ENCODE assay signal across 8 cellular contexts in genomic region chr1:44799770-44800584, GRCh38. TPM values are rescaled to one million over a fixed set of nuclear protein-coding genes. Genes with fewer than 3 reads are reported as not detected.
DNase-seq lines count a peak whose midpoint lies in the region; ATAC-seq, FAIRE-seq and TF ChIP-seq lines count a peak whose summit lies in the region.

Gene PLK3 (plus strand): TSS chr1:44800377. CDS start chr1:44800464, 87 bp downstream.

- CTCF ChIA-PET in Calu3 (lab: Charles Lee), result interaction anchor here (0.6 to 1.6 kb wide), 10 partner anchors 9 to 211 kb away, joined by 3 to 10 read pairs (median 4); partner anchors contain the start of genes BTBD19, HECTD3, PTCH2 and RPS8
- CTCF ChIA-PET in H1 (lab: Charles Lee; ENCODE audit: partially characterized antibody), result interaction anchor here (0.6 to 5.4 kb wide), 15 partner anchors 8 to 722 kb away, joined by 3 to 33 read pairs (median 5); partner anchors contain the start of genes BEST4, BTBD19, HECTD3 and HPDL

- H3K9me3 ChIP-seq in H1 (ENCODE audit: insufficient read depth in 2 of 2, low read depth in 1 of 2, low read length in 1 of 2) (no peaks in the 10 kb centered on the region), mesenchymal stem cell (ENCODE audit: control insufficient read depth, low read length) (no peaks in the 10 kb centered on the region)

- H3K9ac ChIP-seq in H1 (replicated peaks in 1 of 4; ENCODE audit: extremely low read depth in 1 of 4, low read depth in 3 of 4, low read length in 3 of 4) (peak within 1 kb of the TSS; percentile 51 to 93 (median 84); a peak in 6 of 7 replicates), mesenchymal stem cell (ENCODE audit: low read length) (peak within 1 kb of the TSS; percentile 94)

- peak; percentile 79 for ATAC-seq in GM21381 (IDR thresholded peaks at IDR 0.05; ENCODE audit: unreplicated experiment)

- no peaks in the 10 kb centered on the region for H3K79me1 ChIP-seq in H1 (ENCODE audit: low read depth, low read length)
- H3K79me1 ChIP-seq in mesenchymal stem cell (replicated peaks; ENCODE audit: low read length, poor library complexity, severe bottlenecking), result peaks cover 3% of the 10 kb centered on the region

- H3K4me3 ChIP-seq in H1 (ENCODE audit: extremely low read depth in 1 of 4, insufficient read depth in 2 of 4, low read depth in 3 of 4, low read length in 4 of 4) (peak within 1 kb of the TSS; percentile 60 to 76 (median 66)), mesenchymal stem cell (ENCODE audit: insufficient read depth in 1 of 2, low read depth in 1 of 2, low read length in 2 of 2) (peak within 1 kb of the TSS; percentile 82 to 90)

- FAIRE-seq in H1 (lab: Jason Lieb, UNC), result no peak

- H3K4ac ChIP-seq in H1 (replicated peaks; ENCODE audit: insufficient read length, low read depth, low read length) (no peak within 1 kb of the TSS), mesenchymal stem cell (ENCODE audit: low read depth in 1 of 2, low read length in 2 of 2) (peak within 1 kb of the TSS; percentile 54 to 65)

- POLR2A ChIA-PET in H1 (lab: Charles Lee; ENCODE audit: partially characterized antibody), result interaction anchor here (0.6 to 19.2 kb wide), 21 partner anchors 10 to 689 kb away, joined by 3 to 547 read pairs (median 5); partner anchors contain the start of genes BEST4, BTBD19, HPDL and MUTYH

- peaks cover 0 to 11% (median 9%) of the 10 kb centered on the region in 4 experiments; a peak in 4 of 8 replicates for H3K36me3 ChIP-seq in H1 (ENCODE audit: control insufficient read depth in 2 of 4, insufficient read depth in 4 of 4, low read length in 3 of 4)
- H3K36me3 ChIP-seq in mesenchymal stem cell (ENCODE audit: control insufficient read depth in 1 of 2, insufficient read depth in 2 of 2, low read depth in 1 of 2, low read length in 2 of 2), result peaks cover 31 to 32% of the 10 kb centered on the region in 2 experiments

- H3K4me2 ChIP-seq in H1 (ENCODE audit: insufficient read depth in 1 of 2, low read depth in 2 of 2, low read length in 2 of 2), result peak within 1 kb of the TSS; percentile 68 to 72
- peak within 1 kb of the TSS; percentile 72 for H3K4me2 ChIP-seq in mesenchymal stem cell (ENCODE audit: low read length, poor library complexity, severe bottlenecking)

- TF ChIP-seq RAD21 in H1 (IDR thresholded peaks at IDR 0.05 in 1 of 2, conservative IDR thresholded peaks at IDR 0.05 in 1 of 2; ENCODE audit: low read depth in 2 of 2, low read length in 2 of 2), result peak; percentile 71 to 79

- peaks cover 0 to 10% of the 10 kb centered on the region in 2 experiments for H4K20me1 ChIP-seq in H1 (replicated peaks in 1 of 2; ENCODE audit: control insufficient read depth in 1 of 2, insufficient read depth in 2 of 2, low read length in 2 of 2)

- peak within 1 kb of the TSS; percentile 77 for H3K4me3 Mint-ChIP-seq in Calu3 (ENCODE audit: low read depth, unreplicated experiment)

- peak within 1 kb of the TSS; percentile 97 for H4K5ac ChIP-seq in H1 (ENCODE audit: insufficient read length, low read depth, low read length)

- H2AK5ac ChIP-seq in H1 (ENCODE audit: low read depth, low read length) (no peak within 1 kb of the TSS; the same call in 1 of the 2 replicates), mesenchymal stem cell (ENCODE audit: low read length, severe bottlenecking) (no peak within 1 kb of the TSS)

- no peak within 1 kb of the TSS for H2BK20ac ChIP-seq in H1 (ENCODE audit: low read length)

- H2BK120ac ChIP-seq in H1 (replicated peaks; ENCODE audit: low read depth, low read length), result no peak within 1 kb of the TSS
- peak within 1 kb of the TSS; percentile 89 for H2BK120ac ChIP-seq in mesenchymal stem cell (ENCODE audit: low read depth, low read length)

- H3K4me1 ChIP-seq in H1 (replicated peaks in 1 of 4; ENCODE audit: control insufficient read depth in 3 of 4, insufficient read depth in 4 of 4, low read length in 3 of 4), result peaks cover 0 to 5% (median 2%) of the 10 kb centered on the region in 4 experiments; a peak in 3 of 7 replicates
- peaks cover 34% of the 10 kb centered on the region for H3K4me1 ChIP-seq in mesenchymal stem cell (ENCODE audit: control insufficient read depth, insufficient read depth, low read depth, low read length)

- H3K27me3 ChIP-seq in H1 (replicated peaks in 1 of 4; ENCODE audit: control insufficient read depth in 3 of 4, extremely low read depth in 1 of 4, insufficient read depth in 3 of 4, low read length in 3 of 4) (peaks cover 0 to 5% (median 0%) of the 10 kb centered on the region in 4 experiments; a peak in 2 of 7 replicates), mesenchymal stem cell (ENCODE audit: control insufficient read depth in 1 of 2, insufficient read depth in 1 of 2, low read length in 2 of 2) (no peaks in the 10 kb centered on the region)

- peak within 1 kb of the TSS; percentile 85 for H3K56ac ChIP-seq in H1 (replicated peaks; ENCODE audit: insufficient read length, low read depth, low read length)

- intact Hi-C loops in Calu3 (cut with micrococcal nuclease; ENCODE audit: unreplicated experiment), result no loop called here

- H3K36me3 Mint-ChIP-seq in Calu3 (ENCODE audit: insufficient read depth, unreplicated experiment), result peaks cover 57% of the 10 kb centered on the region

- H3K9me3 Mint-ChIP-seq in Calu3 (ENCODE audit: low read depth, unreplicated experiment), result no peaks in the 10 kb centered on the region

- H3K14ac ChIP-seq in H1 (ENCODE audit: insufficient read length), result no peak within 1 kb of the TSS
- peak within 1 kb of the TSS in 1 of 2 experiments; percentile 91 for H3K14ac ChIP-seq in mesenchymal stem cell (ENCODE audit: low read length in 2 of 2)

- DNase-seq in Calu3, result peak; percentile 98
- DNase-seq in HUDEP-2 (lab: John Stamatoyannopoulos, UW; ENCODE audit: unreplicated experiment in 76 of 76), result peak in 75 of 76 experiments; percentile 70 to 99 (median 96)
- DNase-seq in NOMO-1 treated with dmso at 0.1 percent for 144 hours (lab: John Stamatoyannopoulos, UW; ENCODE audit: unreplicated experiment), result peak; percentile 97
- DNase-seq in activated CD8-positive, alpha-beta memory T cell treated with anti-CD3 and anti-CD28 coated beads for 48 hours (ENCODE audit: low read depth in 2 of 3, low spot score in 2 of 3), result peak; percentile 94 to 96 (median 94)
- peak; percentile 93 to 98 for DNase-seq in H1 (ENCODE audit: low read depth in 1 of 2, low spot score in 2 of 2)
- DNase-seq in mesenchymal stem cell, result peak; percentile 98
- DNase-seq in stimulated activated CD8-positive, alpha-beta memory T cell treated with anti-CD3 and anti-CD28 coated beads, Interleukin-12 subunit alpha, Interleukin-12 subunit beta, amount 100 ng/mL, for 4 hours (ENCODE audit: low read depth), result peak; percentile 97

- no peak within 1 kb of the TSS for H3K23ac ChIP-seq in H1 (ENCODE audit: insufficient read length)
- H3K23ac ChIP-seq in mesenchymal stem cell (ENCODE audit: low read length in 2 of 2), result peak within 1 kb of the TSS in 1 of 2 experiments; percentile 75

- no peak for TF ChIP-seq EP300 in H1 (IDR thresholded peaks at IDR 0.05; ENCODE audit: borderline replicate concordance in 1 of 2, low read depth in 2 of 2, low read length in 2 of 2)

- peaks cover 7% of the 10 kb centered on the region; the same call in 1 of the 2 replicates for H3K23me2 ChIP-seq in H1 (ENCODE audit: low read depth, low read length)

- WGBS in H1 (ENCODE audit: extremely low coverage in 1 of 2, insufficient coverage in 1 of 2, insufficient read length in 1 of 2, insufficient replicate concordance in 2 of 2, low coverage in 1 of 2, low lambda C conversion rate in 2 of 2, missing lambda C conversion rate in 1 of 2), 2 experiments, result 2% methylated on average over 65 of the region's 79 CpGs; no CpG with 5 or more reads in 1 of the 2 experiments
- WGBS in mesenchymal stem cell, result under 1% methylated on average over 60 of the region's 79 CpGs

- peak within 1 kb of the TSS; percentile 85 for H3K27ac Mint-ChIP-seq in Calu3 (ENCODE audit: unreplicated experiment)

- H2BK15ac ChIP-seq in H1 (ENCODE audit: low read length) (no peak within 1 kb of the TSS), mesenchymal stem cell (ENCODE audit: low read depth, poor library complexity, severe bottlenecking) (peak within 1 kb of the TSS; percentile 75)

- no peaks in the 10 kb centered on the region for H3K79me2 ChIP-seq in H1 (ENCODE audit: control insufficient read depth in 1 of 2, insufficient read depth in 2 of 2, low read length in 2 of 2)

- H3K27ac ChIP-seq in H1 (ENCODE audit: low read depth, low read length) (peak within 1 kb of the TSS; percentile 91), mesenchymal stem cell (ENCODE audit: low read length, poor library complexity, severe bottlenecking) (peak within 1 kb of the TSS; percentile 95)

- H2BK5ac ChIP-seq in H1 (ENCODE audit: low read depth, low read length) (peak within 1 kb of the TSS; percentile 81; the same call in 1 of the 2 replicates), mesenchymal stem cell (ENCODE audit: low read depth, low read length, poor library complexity, severe bottlenecking) (peak within 1 kb of the TSS; percentile 83)

- H2AFZ ChIP-seq in H1 (ENCODE audit: low read length) (no peak within 1 kb of the TSS), mesenchymal stem cell (ENCODE audit: low read depth, low read length) (peak within 1 kb of the TSS; percentile 15)

- H3K4me1 Mint-ChIP-seq in Calu3 (ENCODE audit: low read depth, unreplicated experiment), result peaks cover 25% of the 10 kb centered on the region

- H3K27me3 Mint-ChIP-seq in Calu3 (ENCODE audit: unreplicated experiment), result no peaks in the 10 kb centered on the region

- H4K8ac ChIP-seq in H1 (ENCODE audit: extremely low read depth, insufficient read depth, low read length), result peak within 1 kb of the TSS; percentile 91
- H4K8ac ChIP-seq in mesenchymal stem cell (ENCODE audit: low read length), result peak within 1 kb of the TSS; percentile 38

- H4K91ac ChIP-seq in H1 (replicated peaks; ENCODE audit: insufficient read length, low read length), result peak within 1 kb of the TSS; percentile 74
- peak within 1 kb of the TSS; percentile 65 for H4K91ac ChIP-seq in mesenchymal stem cell (ENCODE audit: low read length)

- peak in 1 of 2 experiments; percentile 98; a peak in 2 of 3 replicates for TF ChIP-seq POLR2A in H1 (IDR thresholded peaks at IDR 0.05; ENCODE audit: control extremely low read depth in 1 of 2, low read depth in 2 of 2, low read length in 2 of 2)

- TF ChIP-seq CTCF in Calu3 (IDR thresholded peaks at IDR 0.05; ENCODE audit: unreplicated experiment), result peak; percentile 78
- TF ChIP-seq CTCF in H1 (IDR thresholded peaks at IDR 0.05; ENCODE audit: control extremely low read depth in 1 of 3, insufficient read depth in 1 of 3, low read depth in 1 of 3, low read length in 3 of 3), result peak in 2 of 3 experiments; percentile 89 to 97; a peak in 3 of 4 replicates

- H2BK12ac ChIP-seq in H1 (ENCODE audit: low read depth, low read length) (no peak within 1 kb of the TSS), mesenchymal stem cell (ENCODE audit: low read length in 2 of 2) (peak within 1 kb of the TSS in 1 of 2 experiments; percentile 87)

- no TSS peak for BruUV-seq in Calu3 (replicated peaks; lab: Mats Ljungman, UMichigan)

- H3K18ac ChIP-seq in H1 (ENCODE audit: extremely low read depth, low read length), result peak within 1 kb of the TSS; percentile 95
- H3K18ac ChIP-seq in mesenchymal stem cell (ENCODE audit: low read depth in 1 of 2, low read length in 2 of 2), result peak within 1 kb of the TSS; percentile 70 to 92

RNA-seq across cellular contexts. Expression of gene PLK3, which starts in this region (rescaled TPM):
- 15.6 and 17.8 TPM in 2 replicates for total RNA-seq in Calu3 (2022)
- 7.9 and 9.7 TPM in 2 replicates for total RNA-seq in H1 (2021; fragmentation: NEBNext Ultra II Directional; extraction: Animal tissue kit (Norgen Biotek cat#: 25700))
- 12.3 and 21.9 TPM in 2 replicates for polyA plus RNA-seq in H1 (2011; rRNA removed)
- polyA plus RNA-seq in H1 (2011; cell fraction: cytosol; rRNA removed), result 10.6 TPM
- polyA plus RNA-seq in H1 (2011; cell fraction: nucleus; rRNA removed), result 64.2 TPM
- 4.9 to 9.1 TPM (median 8.2 TPM) in 4 replicates for polyA plus RNA-seq in H1 (2012, experiment 1 of 2)
- 6.9 TPM for polyA plus RNA-seq in H1 (2012, experiment 2 of 2)
- polyA plus RNA-seq in H1 (2013, experiment 1 of 2), result 7.1 TPM
- polyA plus RNA-seq in H1 (2013, experiment 2 of 2), result 6.4 TPM
- 5.2 and 7.1 TPM in 2 replicates for polyA minus RNA-seq in H1 (2011; rRNA and poly(A)+ RNA removed)
- 3.7 TPM for polyA minus RNA-seq in H1 (2011; cell fraction: cytosol; rRNA and poly(A)+ RNA removed)
- polyA minus RNA-seq in H1 (2011; cell fraction: nucleus; rRNA and poly(A)+ RNA removed), result 18.2 TPM
- polyA plus RNA-seq in mesenchymal stem cell (2013, experiment 1 of 2), result 28.1 TPM
- polyA plus RNA-seq in mesenchymal stem cell (2013, experiment 2 of 2), result 26.8 TPM

Comparison
In these comparisons a context has a peak if more than half of its experiments do, and no peak if none do; other contexts are left out.
1. Peak in every context shown above with its lines: DNase-seq, ATAC-seq, H3K4me3 ChIP-seq and H3K27ac ChIP-seq.